22 cellular contexts compared by ENCODE assay signal in the genomic region with DNA sequence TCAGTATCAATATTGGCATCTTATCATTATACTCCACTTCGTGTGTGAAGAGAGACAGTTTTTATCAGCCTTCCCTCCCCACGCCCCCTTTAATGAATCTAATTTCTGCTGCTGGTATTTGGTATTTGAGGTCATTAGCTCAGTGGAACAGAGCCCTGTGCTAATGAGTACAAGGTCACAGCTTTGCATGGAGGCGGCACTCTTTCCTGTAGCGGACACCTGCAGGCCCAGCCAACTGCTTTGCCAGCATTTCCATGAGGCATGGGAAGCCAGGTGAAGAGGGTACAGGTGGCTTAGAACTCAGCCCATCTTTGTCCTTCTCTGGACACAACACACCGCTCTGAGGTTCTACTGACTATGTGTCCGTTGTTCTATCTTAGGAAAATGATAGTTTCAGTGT. TPM values are rescaled to one million over a fixed set of nuclear protein-coding genes. Genes with fewer than 3 reads are reported as not detected.
DNase-seq lines count a peak whose midpoint lies in the region; ATAC-seq, FAIRE-seq and TF ChIP-seq lines count a peak whose summit lies in the region.
"Had no signal": no experiment of that assay in that cellular context is flagged by ENCODE, and none has a peak within 500 bp of the region (broad histone marks: within the 10 kb centered on the region; RNA-seq: fewer than 3 reads in every experiment).

No MANE protein-coding gene starts in this region.

- ATAC-seq in pancreas: peak; percentile 73 to 93 (median 84)
- ATAC-seq in HG02610 (IDR thresholded peaks at IDR 0.05; ENCODE audit: unreplicated experiment): no peak
- no peak for ATAC-seq in HG03571 (IDR thresholded peaks at IDR 0.05; ENCODE audit: unreplicated experiment)
- ATAC-seq: HCT116, K562 had no signal

- no peaks in the 10 kb centered on the region for H3K27me3 ChIP-seq in pancreas
- H3K27me3 ChIP-seq: Peyer's patch, vagina had no signal

- H3K79me2 ChIP-seq in OCI-LY7 (ENCODE audit: insufficient read depth, low read depth, low read length): no peaks in the 10 kb centered on the region

- no peaks in the 10 kb centered on the region for H3K9me3 ChIP-seq in OCI-LY7 (ENCODE audit: low read length)
- H3K9me3 ChIP-seq in pancreas: no peaks in the 10 kb centered on the region
- H3K9me3 ChIP-seq: lower lobe of right lung, Peyer's patch, SJSA1, vagina had no signal

- TF ChIP-seq CTCF in GM20000 (IDR thresholded peaks at IDR 0.05; ENCODE audit: extremely low read depth, missing control alignments): no peak
- no peak for TF ChIP-seq CTCF in OCI-LY7 (conservative IDR thresholded peaks at IDR 0.05; ENCODE audit: low read length)
- no peak for TF ChIP-seq CTCF in pancreas (IDR thresholded peaks at IDR 0.05)

- in situ Hi-C loops in G401 (cut with HindIII; ENCODE audit: low sequenced_read_pairs): no loop called here

- intact Hi-C loops in OCI-LY7 (cut with micrococcal nuclease; ENCODE audit: unreplicated experiment) (loop anchor here (2.0 to 5.0 kb wide), 2 partner anchors 37 to 39 kb away; partner anchors contain the start of gene PRKCE), pancreas (cut with DNase I) (no loop called here), head of caudate nucleus (cut with DNase I) (no loop called here)

- H3K4me1 ChIP-seq in OCI-LY7 (ENCODE audit: insufficient read depth, low read length, poor library complexity, severe bottlenecking) (peaks cover 26% of the 10 kb centered on the region), pancreas (peaks cover 16 to 32% (median 21%) of the 10 kb centered on the region in 3 donors)
- H3K4me1 ChIP-seq: SJSA1 had no signal

- peak overlapping the region; percentile 47 for H3K4me2 ChIP-seq in OCI-LY7 (ENCODE audit: low read length)

- CTCF ChIA-PET in OCI-LY7 (lab: Charles Lee; ENCODE audit: unreplicated experiment): interaction anchor here (1.3 kb wide), 1 partner anchor 33 kb away, joined by 5 read pairs; no protein-coding TSS in a partner anchor

- H3K27ac ChIP-seq in OCI-LY7 (ENCODE audit: low read depth, low read length, poor library complexity, severe bottlenecking) (no peak overlapping the region), pancreas (peak overlapping the region in 1 of 4 donors; percentile 23)
- H3K27ac ChIP-seq: lower lobe of right lung, Peyer's patch, SJSA1, vagina had no signal

- no peak for FAIRE-seq in pancreas (lab: Jason Lieb, UNC)
- FAIRE-seq: endothelial cell of umbilical vein, K562 had no signal

- no peaks in the 10 kb centered on the region for H4K20me1 ChIP-seq in OCI-LY7 (ENCODE audit: insufficient read depth, low read length)

- POLR2A ChIA-PET in OCI-LY7 (lab: Charles Lee): interaction anchor here (1.3 kb wide), 1 partner anchor 41 kb away, joined by 3 read pairs; no protein-coding TSS in a partner anchor

- no TSS peak for BruUV-seq in OCI-LY7 (replicated peaks; lab: Mats Ljungman, UMichigan)

- H3K4me3 ChIP-seq in OCI-LY7 (ENCODE audit: low read depth, low read length, poor library complexity, severe bottlenecking) (no peak overlapping the region), pancreas (no peak overlapping the region)
- H3K4me3 ChIP-seq: K562, lower lobe of right lung, Peyer's patch, SJSA1, vagina had no signal

- DNase-seq in G401 (ENCODE audit: low spot score) (peak; percentile 65), GM20000 (ENCODE audit: low spot score) (peak; percentile 17), OCI-LY7 (ENCODE audit: low spot score) (peak; percentile 38), pancreas (peak in 3 of 6 donors; percentile 32 to 49 (median 46)), head of caudate nucleus (no peak), midbrain (lab: John Stamatoyannopoulos, UW) (no peak)
- DNase-seq: ACHN; activated CD4-positive, alpha-beta T cell treated with anti-CD3 and anti-CD28 coated beads, Interleukin-2, amount 50 U/mL, for 48 hours; activated gamma-delta T cell; lower lobe of right lung; NCI-H2029; NCI-H345; right cardiac atrium; stimulated activated CD4-positive, alpha-beta T cell treated with anti-CD3 and anti-CD28 coated beads, Interleukin-15, amount 100 ng/mL, for 24 hours had no signal

- H3K9me2 ChIP-seq in OCI-LY7 (ENCODE audit: insufficient read depth, low read length): no peaks in the 10 kb centered on the region

- H3K36me3 ChIP-seq in OCI-LY7 (ENCODE audit: insufficient read depth, low read length) (no peaks in the 10 kb centered on the region), pancreas (no peaks in the 10 kb centered on the region)
- H3K36me3 ChIP-seq: lower lobe of right lung, Peyer's patch, SJSA1, vagina had no signal

- WGBS in pancreas, 2 donors: 23 to 34% methylated on average over 6 of the region's 6 CpGs

- H2AFZ ChIP-seq in OCI-LY7 (ENCODE audit: low read length): peak overlapping the region; percentile 22; the same call in 1 of the 2 replicates

RNA-seq across cellular contexts. Expression of gene PRKCE, which starts 40.1 kb away (rescaled TPM):
- 3.9 TPM in 2 replicates for total RNA-seq in G401 (2014; rRNA removed; shearing (Covaris generic))
- total RNA-seq in OCI-LY7 (2014; rRNA removed; shearing (Covaris generic)): 13.6 and 17.0 TPM in 2 replicates
- total RNA-seq in OCI-LY7 (2022): 42.1 and 50.2 TPM in 2 replicates
- 10 to 100 TPM in 3 of 6 donors, 1 to 10 TPM in 3; 8.2 to 19.4 (median 10.2) TPM for total RNA-seq in pancreas
- polyA plus RNA-seq in pancreas: 1 to 10 TPM; 4.0 to 5.8 TPM

Comparison
In these comparisons a context has a peak if more than half of its experiments do, and no peak if none do; other contexts are left out.
1. DNase-seq: peak in G401 (single experiment), GM20000 (single experiment) and OCI-LY7 (single experiment); none in head of caudate nucleus (0 of 42) and midbrain (single experiment).
2. ATAC-seq: peak in pancreas (4 of 4); none in HG02610 (single experiment) and HG03571 (single experiment).